In the genomic region with DNA sequence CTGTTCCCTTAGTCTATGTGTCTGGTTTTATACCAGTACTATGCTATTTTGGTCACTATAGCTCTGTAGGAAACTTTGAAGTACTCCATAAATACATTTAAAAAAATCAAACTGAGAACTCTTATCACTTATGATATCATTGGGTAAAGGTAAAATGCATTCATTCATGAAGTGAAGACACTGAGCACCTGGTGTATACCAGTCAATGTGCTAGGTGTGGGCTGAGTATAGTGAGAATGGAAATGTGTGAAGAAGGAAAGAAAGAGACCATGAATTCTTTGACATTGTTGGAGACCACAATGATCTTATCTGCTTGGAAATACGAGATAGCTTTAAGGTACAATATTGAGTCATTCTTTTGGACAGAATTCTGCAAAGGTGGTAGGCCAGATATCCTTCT, we compare ENCODE assay signal across 33 cellular contexts.
"Had no signal": no experiment of that assay in that cellular context is flagged by ENCODE, and none has a peak within 500 bp of the region (broad histone marks: within the 10 kb centered on the region; RNA-seq: fewer than 3 reads in every experiment).

No MANE protein-coding gene starts in this region.

- H3K27ac Mint-ChIP-seq: activated B cell treated with CpG ODN at 0.5 μM for 24 hours; activated CD4-positive, alpha-beta memory T cell treated with anti-CD3 and anti-CD28 coated beads for 36 hours; activated CD4-positive, alpha-beta T cell treated with anti-CD3 and anti-CD28 coated beads, Interleukin-2, amount 10 ng/mL, durations not matched to agents 7 days and 5 days; activated CD8-positive, alpha-beta T cell treated with anti-CD3 and anti-CD28 coated beads for 36 hours; activated naive CD8-positive, alpha-beta T cell treated with anti-CD3 and anti-CD28 coated beads for 36 hours; activated T-helper 1 cell treated with anti-CD3 and anti-CD28 coated beads, Interleukin-12 subunit alpha, Interleukin-12 subunit beta, Interleukin-2, Interleukin-4 antibody, amounts not matched to agents 30 ng/mL and 10 ng/mL and 1 ng/mL, durations not matched to agents 14 hours and 24 hours and 36 hours; activated T-helper 2 cell treated with anti-CD3 and anti-CD28 coated beads, Interferon-gamma antibody, Interleukin-2, Interleukin-4, amounts not matched to agents 10 μg/mL and 5 μg/mL and 100 μg/mL, durations not matched to agents 14 hours and 24 hours and 36 hours; T-helper 1 cell treated with Interleukin-12 subunit alpha and Interleukin-12 subunit beta and Interleukin-4 antibody, amounts not matched to agents 30 μg/mL and 1 μg/mL, for 36 hours; T-helper 2 cell treated with Interferon-gamma antibody and Interleukin-4, amounts not matched to agents 5 μg/mL and 100 μg/mL, for 36 hours had no signal

- H3K27ac ChIP-seq: adrenal gland, body of pancreas, brain microvascular endothelial cell, breast epithelium, VCaP had no signal

- H3K4me1 Mint-ChIP-seq: activated B cell treated with CpG ODN at 0.5 μM for 24 hours; activated CD4-positive, alpha-beta T cell treated with anti-CD3 and anti-CD28 coated beads, Interleukin-2, amount 10 ng/mL, durations not matched to agents 7 days and 5 days; activated naive CD8-positive, alpha-beta T cell treated with anti-CD3 and anti-CD28 coated beads for 36 hours had no signal

- ATAC-seq: activated CD8-positive, alpha-beta T cell treated with anti-CD3 and anti-CD28 coated beads for 36 hours; body of pancreas had no signal

- H3K9me3 Mint-ChIP-seq: activated B cell treated with CpG ODN at 0.5 μM for 24 hours; activated CD4-positive, alpha-beta memory T cell treated with anti-CD3 and anti-CD28 coated beads for 36 hours; activated CD4-positive, alpha-beta T cell treated with anti-CD3 and anti-CD28 coated beads, Interleukin-2, amount 10 ng/mL, durations not matched to agents 7 days and 5 days; activated CD8-positive, alpha-beta T cell treated with anti-CD3 and anti-CD28 coated beads for 36 hours; activated naive CD8-positive, alpha-beta T cell treated with anti-CD3 and anti-CD28 coated beads for 36 hours; activated T-cell treated with anti-CD3 and anti-CD28 coated beads, Interleukin-2, amount 50 U/mL, for 4 hours; activated T-helper 1 cell treated with anti-CD3 and anti-CD28 coated beads, Interleukin-12 subunit alpha, Interleukin-12 subunit beta, Interleukin-2, Interleukin-4 antibody, amounts not matched to agents 30 ng/mL and 10 ng/mL and 1 ng/mL, durations not matched to agents 14 hours and 24 hours and 36 hours; activated T-helper 2 cell treated with anti-CD3 and anti-CD28 coated beads, Interferon-gamma antibody, Interleukin-2, Interleukin-4, amounts not matched to agents 10 μg/mL and 5 μg/mL and 100 μg/mL, durations not matched to agents 14 hours and 24 hours and 36 hours; T-helper 1 cell treated with Interleukin-12 subunit alpha and Interleukin-12 subunit beta and Interleukin-4 antibody, amounts not matched to agents 30 μg/mL and 1 μg/mL, for 36 hours; T-helper 2 cell treated with Interferon-gamma antibody and Interleukin-4, amounts not matched to agents 5 μg/mL and 100 μg/mL, for 36 hours had no signal

- DNase-seq: activated B cell treated with CpG ODN at 0.5 μM for 24 hours; activated CD4-positive, alpha-beta memory T cell treated with anti-CD3 and anti-CD28 coated beads for 36 hours; activated CD4-positive, alpha-beta T cell treated with anti-CD3 and anti-CD28 coated beads for 48 hours; activated CD4-positive, alpha-beta T cell treated with anti-CD3 and anti-CD28 coated beads, Interleukin-2, amount 10 ng/mL, durations not matched to agents 7 days and 5 days; activated CD4-positive, alpha-beta T cell treated with anti-CD3 and anti-CD28 coated beads, Interleukin-2, amount 50 U/mL, for 4 hours; activated CD4-positive, CD25-positive, alpha-beta regulatory T cell treated with anti-CD3 and anti-CD28 coated beads, Interleukin-2, amount 50 U/mL, for 72 hours; activated CD8-positive, alpha-beta memory T cell treated with anti-CD3 and anti-CD28 coated beads, Interleukin-2, amount 50 U/mL, for 4 hours; activated CD8-positive, alpha-beta T cell treated with anti-CD3 and anti-CD28 coated beads for 36 hours; activated effector memory CD4-positive, alpha-beta T cell treated with Interleukin-2 at 50 U/mL for 16 hours; activated gamma-delta T cell treated with Interleukin-2 at 50 U/mL for 16 hours; activated naive CD4-positive, alpha-beta T cell treated with anti-CD3 and anti-CD28 coated beads, Interleukin-2, amount 50 U/mL, for 16 hours; activated naive CD4-positive, alpha-beta T cell treated with Interleukin-2 at 50 U/mL for 16 hours; activated naive CD8-positive, alpha-beta T cell treated with anti-CD3 and anti-CD28 coated beads for 36 hours; activated T-cell treated with anti-CD3 and anti-CD28 coated beads for 4 hours; activated T-cell treated with anti-CD3 and anti-CD28 coated beads, Interleukin-2, amount 50 U/mL, for 1 hour; activated T-cell treated with anti-CD3 and anti-CD28 coated beads, Interleukin-2, amount 50 U/mL, for 4 hours; activated T-cell treated with anti-CD3 and anti-CD28 coated beads, Interleukin-2, amount 50 U/mL, for 72 hours; adrenal gland; amniotic stem cell; aorta; body of pancreas; brain microvascular endothelial cell; central memory CD4-positive, alpha-beta T cell; SW 1271; T-helper 1 cell; T-helper 2 cell; T-helper 9 cell had no signal

- H3K4me3 Mint-ChIP-seq: activated B cell treated with CpG ODN at 0.5 μM for 24 hours; activated CD4-positive, alpha-beta memory T cell treated with anti-CD3 and anti-CD28 coated beads for 36 hours; activated CD4-positive, alpha-beta T cell treated with anti-CD3 and anti-CD28 coated beads, Interleukin-2, amount 10 ng/mL, durations not matched to agents 7 days and 5 days; activated CD8-positive, alpha-beta T cell treated with anti-CD3 and anti-CD28 coated beads for 36 hours; activated naive CD8-positive, alpha-beta T cell treated with anti-CD3 and anti-CD28 coated beads for 36 hours; activated T-cell treated with anti-CD3 and anti-CD28 coated beads, Interleukin-2, amount 50 U/mL, for 4 hours; activated T-cell treated with anti-CD3 and anti-CD28 coated beads, Interleukin-2, amount 50 U/mL, for 72 hours; activated T-helper 1 cell treated with anti-CD3 and anti-CD28 coated beads, Interleukin-12 subunit alpha, Interleukin-12 subunit beta, Interleukin-2, Interleukin-4 antibody, amounts not matched to agents 30 ng/mL and 10 ng/mL and 1 ng/mL, durations not matched to agents 14 hours and 24 hours and 36 hours; T-helper 1 cell treated with Interleukin-12 subunit alpha and Interleukin-12 subunit beta and Interleukin-4 antibody, amounts not matched to agents 30 μg/mL and 1 μg/mL, for 36 hours; T-helper 2 cell treated with Interferon-gamma antibody and Interleukin-4, amounts not matched to agents 5 μg/mL and 100 μg/mL, for 36 hours had no signal

- H3K36me3 Mint-ChIP-seq: activated CD4-positive, alpha-beta memory T cell treated with anti-CD3 and anti-CD28 coated beads for 36 hours; activated naive CD8-positive, alpha-beta T cell treated with anti-CD3 and anti-CD28 coated beads for 36 hours had no signal

- H3K9me3 ChIP-seq: adrenal gland, body of pancreas, breast epithelium had no signal

- H3K27me3 ChIP-seq: adrenal gland, body of pancreas, brain microvascular endothelial cell, breast epithelium had no signal

- H3K4me3 ChIP-seq: adrenal gland, body of pancreas, breast epithelium had no signal

- H3K27me3 Mint-ChIP-seq: activated B cell treated with CpG ODN at 0.5 μM for 24 hours; activated CD4-positive, alpha-beta memory T cell treated with anti-CD3 and anti-CD28 coated beads for 36 hours; activated CD4-positive, alpha-beta T cell treated with anti-CD3 and anti-CD28 coated beads, Interleukin-2, amount 10 ng/mL, durations not matched to agents 7 days and 5 days had no signal

- H3K4me1 ChIP-seq: adrenal gland, body of pancreas, breast epithelium had no signal

- H3K36me3 ChIP-seq: adrenal gland, brain microvascular endothelial cell, breast epithelium had no signal
